9 cellular contexts compared by ENCODE assay signal in the genomic region with DNA sequence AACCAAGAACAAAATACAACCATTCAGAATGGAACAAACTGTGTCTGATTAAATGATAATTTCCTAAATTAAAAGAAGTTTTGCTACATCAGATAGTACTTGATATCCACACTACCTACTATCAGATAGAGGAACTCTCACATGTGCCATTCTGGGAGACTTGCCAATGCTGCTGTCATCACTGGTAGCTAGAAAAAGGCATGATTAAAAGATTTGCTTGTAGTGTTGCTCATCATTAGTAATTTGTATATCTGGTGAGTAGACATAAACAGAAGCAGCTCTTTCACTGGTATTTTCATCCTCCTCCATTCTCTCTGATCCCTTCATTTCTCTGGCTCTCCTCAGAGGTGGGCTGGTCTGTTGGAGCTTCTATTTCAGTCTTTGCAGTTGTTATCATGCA. TPM values are rescaled to one million over a fixed set of nuclear protein-coding genes. Genes with fewer than 3 reads are reported as not detected.
DNase-seq lines count a peak whose midpoint lies in the region; ATAC-seq and TF ChIP-seq lines count a peak whose summit lies in the region.
"Had no signal": no experiment of that assay in that cellular context is flagged by ENCODE, and none has a peak within 500 bp of the region (broad histone marks: within the 10 kb centered on the region; RNA-seq: fewer than 3 reads in every experiment).

No MANE protein-coding gene starts in this region.

- H4K20me1 ChIP-seq in osteoblast (ENCODE audit: insufficient read depth, low read length) = no peaks in the 10 kb centered on the region

- H3K27me3 ChIP-seq in colonic mucosa (no peaks in the 10 kb centered on the region), osteoblast (ENCODE audit: insufficient read depth, low read length) (no peaks in the 10 kb centered on the region)
- H3K27me3 ChIP-seq: tibial artery had no signal

- no peak overlapping the region for H2AFZ ChIP-seq in osteoblast (ENCODE audit: low read length)

- peak; percentile 20 for DNase-seq in GDM1 (lab: John Stamatoyannopoulos, UW)
- peak; percentile 34 for DNase-seq in NCI-H1105 treated with DMSO at 0.1 percent for 48 hours (lab: John Stamatoyannopoulos, UW)
- peak; percentile 59 for DNase-seq in colonic mucosa
- DNase-seq in osteoblast (ENCODE audit: insufficient read length, low spot score, missing footprints) = peak; percentile 81
- DNase-seq in iPS-NIHi11 (ENCODE audit: low spot score) = no peak
- no peak for DNase-seq in NK-92 treated with Interleukin-12 subunit alpha and Interleukin-12 subunit beta, amount 100 ng/mL, for 24 hours (lab: John Stamatoyannopoulos, UW)
- no peak for DNase-seq in T-helper 1 cell

- H3K9ac ChIP-seq in colonic mucosa (ENCODE audit: low read depth in 2 of 2, low read length in 2 of 2) = no peak overlapping the region

- H3K4me3 ChIP-seq in colonic mucosa (no peak overlapping the region), osteoblast (ENCODE audit: insufficient read depth, low read length) (no peak overlapping the region)
- H3K4me3 ChIP-seq: tibial artery had no signal

- H3K36me3 ChIP-seq in colonic mucosa (no peaks in the 10 kb centered on the region), osteoblast (ENCODE audit: insufficient read depth, low read length) (no peaks in the 10 kb centered on the region)
- H3K36me3 ChIP-seq: tibial artery had no signal

- no peaks in the 10 kb centered on the region for H3K9me3 ChIP-seq in colonic mucosa
- H3K9me3 ChIP-seq in osteoblast (ENCODE audit: low read depth, low read length) = no peaks in the 10 kb centered on the region
- H3K9me3 ChIP-seq: tibial artery had no signal

- H3K79me2 ChIP-seq in osteoblast (ENCODE audit: insufficient read depth, low read length) = no peaks in the 10 kb centered on the region

- no peak overlapping the region for H3K4me2 ChIP-seq in osteoblast (ENCODE audit: insufficient read depth, low read length)

- TF ChIP-seq CTCF in colonic mucosa (IDR thresholded peaks at IDR 0.05) (no peak), osteoblast (IDR thresholded peaks at IDR 0.05; ENCODE audit: extremely low read depth, low read depth, low read length) (no peak)

- H3K27ac ChIP-seq in colonic mucosa (no peak overlapping the region), osteoblast (ENCODE audit: low read depth, low read length) (no peak overlapping the region)
- H3K27ac ChIP-seq: tibial artery had no signal

- H3K4me1 ChIP-seq in colonic mucosa (no peaks in the 10 kb centered on the region), osteoblast (ENCODE audit: insufficient read depth, low read length) (peaks cover 5% of the 10 kb centered on the region)
- H3K4me1 ChIP-seq: tibial artery had no signal

- no peak for ATAC-seq in HG03039 (IDR thresholded peaks at IDR 0.05; ENCODE audit: unreplicated experiment)

- intact Hi-C loops in colonic mucosa (cut with DNase I) = no loop called here

RNA-seq across cellular contexts. Expression of a gene that starts 56.0 kb away (rescaled TPM):
- total RNA-seq in colonic mucosa = 10 to 100 TPM; 23.8 to 34.2 TPM
- total RNA-seq in osteoblast = 5.0 and 5.1 TPM in 2 replicates

Comparison
In these comparisons a context has a peak if more than half of its experiments do, and no peak if none do; other contexts are left out.
1. DNase-seq: peak in GDM1 (single experiment), NCI-H1105 treated with DMSO at 0.1 percent for 48 hours (single experiment), colonic mucosa (single experiment) and osteoblast (single experiment); none in iPS-NIHi11 (single experiment), NK-92 treated with Interleukin-12 subunit alpha and Interleukin-12 subunit beta, amount 100 ng/mL, for 24 hours (single experiment) and T-helper 1 cell (0 of 5).